8 cellular contexts compared by ENCODE assay signal in the genomic region with DNA sequence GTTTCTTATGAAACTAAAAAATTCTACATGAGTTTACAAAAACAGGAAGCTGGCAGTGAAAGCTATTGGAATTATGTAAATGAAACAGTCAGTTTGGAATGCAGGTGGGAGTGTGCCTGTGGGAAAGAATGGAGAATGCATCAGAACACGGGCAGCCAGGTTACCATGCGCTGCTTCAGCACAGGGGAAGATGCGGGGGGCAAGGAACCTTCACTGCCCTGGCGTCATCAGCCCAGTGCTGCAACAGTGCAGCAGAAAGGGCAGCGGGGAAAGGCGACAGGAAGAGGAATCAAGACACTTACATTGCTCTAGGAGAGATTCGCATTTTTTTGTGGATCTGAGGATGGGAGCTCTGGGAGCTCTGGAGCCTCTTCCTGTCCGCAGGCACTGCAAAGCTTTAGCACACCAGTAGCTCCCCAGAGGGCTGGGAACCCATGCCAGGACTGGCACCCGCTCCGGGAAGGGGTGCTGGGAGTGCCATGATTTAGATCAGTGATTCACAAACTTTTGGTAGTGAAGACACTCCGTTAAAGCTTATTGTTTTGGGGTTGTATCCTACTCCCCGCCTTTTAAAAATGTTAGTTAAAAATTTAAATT.
DNase-seq lines count a peak whose midpoint lies in the region; ATAC-seq lines count a peak whose summit lies in the region.

No MANE protein-coding gene starts in this region.

- H3K9me3 ChIP-seq in iPS-20b (ENCODE audit: insufficient read depth, low read depth, low read length), result peaks cover 6% of the 10 kb centered on the region; the same call in 1 of the 2 replicates

- peaks cover 3% of the 10 kb centered on the region for H3K27me3 Mint-ChIP-seq in activated naive CD4-positive, alpha-beta T cell treated with anti-CD3 and anti-CD28 coated beads, Interleukin-2, amount 10 ng/mL, durations not matched to agents 7 days and 5 days
- peaks cover 17% of the 10 kb centered on the region for H3K27me3 Mint-ChIP-seq in stimulated activated naive CD8-positive, alpha-beta T cell treated with anti-CD3 and anti-CD28 coated beads, Interleukin-15, amount 100 ng/mL, for 72 hours

- peaks cover 66% of the 10 kb centered on the region for H3K4me1 Mint-ChIP-seq in activated naive CD4-positive, alpha-beta T cell treated with anti-CD3 and anti-CD28 coated beads, Interleukin-2, amount 10 ng/mL, durations not matched to agents 7 days and 5 days
- peaks cover 52% of the 10 kb centered on the region for H3K4me1 Mint-ChIP-seq in stimulated activated naive CD8-positive, alpha-beta T cell treated with anti-CD3 and anti-CD28 coated beads, Interleukin-15, amount 100 ng/mL, for 72 hours

- H3K36me3 ChIP-seq in iPS-20b (ENCODE audit: insufficient read depth, low read depth, low read length), result no peaks in the 10 kb centered on the region

- DNase-seq in DMS 273 (lab: John Stamatoyannopoulos, UW; ENCODE audit: unreplicated experiment), result peak; percentile 68
- DNase-seq in activated naive CD4-positive, alpha-beta T cell treated with anti-CD3 and anti-CD28 coated beads, Interleukin-2, amount 10 ng/mL, durations not matched to agents 7 days and 5 days, result peak; percentile 26
- DNase-seq in stimulated activated naive CD8-positive, alpha-beta T cell treated with anti-CD3 and anti-CD28 coated beads, Interleukin-15, amount 100 ng/mL, for 72 hours, result no peak
- DNase-seq in GOT3 (lab: John Stamatoyannopoulos, UW), result no peak
- DNase-seq in SIG-M5 (lab: John Stamatoyannopoulos, UW), result no peak
- DNase-seq in central memory CD4-positive, alpha-beta T cell, result no peak

- CTCF ChIA-PET in activated naive CD4-positive, alpha-beta T cell treated with anti-CD3 and anti-CD28 coated beads, Interleukin-2, amount 10 ng/mL, durations not matched to agents 7 days and 5 days (lab: Charles Lee), result interaction anchor here (0.5 to 2.9 kb wide), 9 partner anchors 10 to 424 kb away, joined by 3 to 18 read pairs (median 6); no protein-coding TSS in a partner anchor

- ATAC-seq in HG03159 (IDR thresholded peaks at IDR 0.05; ENCODE audit: unreplicated experiment), result peak; percentile 0
- ATAC-seq in stimulated activated naive CD8-positive, alpha-beta T cell treated with anti-CD3 and anti-CD28 coated beads, Interleukin-15, amount 100 ng/mL, for 72 hours, result peak; percentile 19

- H3K36me3 Mint-ChIP-seq in activated naive CD4-positive, alpha-beta T cell treated with anti-CD3 and anti-CD28 coated beads, Interleukin-2, amount 10 ng/mL, durations not matched to agents 7 days and 5 days, result peaks cover 9% of the 10 kb centered on the region

- peaks cover 9% of the 10 kb centered on the region for H3K9me3 Mint-ChIP-seq in activated naive CD4-positive, alpha-beta T cell treated with anti-CD3 and anti-CD28 coated beads, Interleukin-2, amount 10 ng/mL, durations not matched to agents 7 days and 5 days
- peaks cover 6 to 8% of the 10 kb centered on the region in 2 donors for H3K9me3 Mint-ChIP-seq in stimulated activated naive CD8-positive, alpha-beta T cell treated with anti-CD3 and anti-CD28 coated beads, Interleukin-15, amount 100 ng/mL, for 72 hours

- peak overlapping the region; percentile 78; the same call in 1 of the 2 replicates for H3K9ac ChIP-seq in iPS-20b (ENCODE audit: low read depth, low read length)

- no peaks in the 10 kb centered on the region for H3K27me3 ChIP-seq in iPS-20b (ENCODE audit: insufficient read depth, low read length)

- H3K4me1 ChIP-seq in iPS-20b (ENCODE audit: insufficient read depth, low read length), result peaks cover 38% of the 10 kb centered on the region

- peak overlapping the region; percentile 90 for H3K27ac Mint-ChIP-seq in activated naive CD4-positive, alpha-beta T cell treated with anti-CD3 and anti-CD28 coated beads, Interleukin-2, amount 10 ng/mL, durations not matched to agents 7 days and 5 days
- H3K27ac Mint-ChIP-seq in stimulated activated naive CD8-positive, alpha-beta T cell treated with anti-CD3 and anti-CD28 coated beads, Interleukin-15, amount 100 ng/mL, for 72 hours, result peak overlapping the region; percentile 84 to 90

- peak overlapping the region; percentile 95 for H3K27ac ChIP-seq in iPS-20b (ENCODE audit: low read length)

- peak overlapping the region; percentile 23; the same call in 1 of the 2 replicates for H3K4me3 ChIP-seq in iPS-20b (ENCODE audit: low read length)

- H3K4me3 Mint-ChIP-seq in activated naive CD4-positive, alpha-beta T cell treated with anti-CD3 and anti-CD28 coated beads, Interleukin-2, amount 10 ng/mL, durations not matched to agents 7 days and 5 days, result peak overlapping the region; percentile 34
- peak overlapping the region; percentile 68 to 76 for H3K4me3 Mint-ChIP-seq in stimulated activated naive CD8-positive, alpha-beta T cell treated with anti-CD3 and anti-CD28 coated beads, Interleukin-15, amount 100 ng/mL, for 72 hours

Comparison
In these comparisons a context has a peak if more than half of its experiments do, and no peak if none do; other contexts are left out.
1. DNase-seq: peak in DMS 273 (single experiment) and activated naive CD4-positive, alpha-beta T cell treated with anti-CD3 and anti-CD28 coated beads, Interleukin-2, amount 10 ng/mL, durations not matched to agents 7 days and 5 days (single experiment); none in stimulated activated naive CD8-positive, alpha-beta T cell treated with anti-CD3 and anti-CD28 coated beads, Interleukin-15, amount 100 ng/mL, for 72 hours (0 of 2), GOT3 (single experiment), SIG-M5 (single experiment) and central memory CD4-positive, alpha-beta T cell (single experiment).